ENCODE assay signal across 9 cellular contexts in the genomic region with DNA sequence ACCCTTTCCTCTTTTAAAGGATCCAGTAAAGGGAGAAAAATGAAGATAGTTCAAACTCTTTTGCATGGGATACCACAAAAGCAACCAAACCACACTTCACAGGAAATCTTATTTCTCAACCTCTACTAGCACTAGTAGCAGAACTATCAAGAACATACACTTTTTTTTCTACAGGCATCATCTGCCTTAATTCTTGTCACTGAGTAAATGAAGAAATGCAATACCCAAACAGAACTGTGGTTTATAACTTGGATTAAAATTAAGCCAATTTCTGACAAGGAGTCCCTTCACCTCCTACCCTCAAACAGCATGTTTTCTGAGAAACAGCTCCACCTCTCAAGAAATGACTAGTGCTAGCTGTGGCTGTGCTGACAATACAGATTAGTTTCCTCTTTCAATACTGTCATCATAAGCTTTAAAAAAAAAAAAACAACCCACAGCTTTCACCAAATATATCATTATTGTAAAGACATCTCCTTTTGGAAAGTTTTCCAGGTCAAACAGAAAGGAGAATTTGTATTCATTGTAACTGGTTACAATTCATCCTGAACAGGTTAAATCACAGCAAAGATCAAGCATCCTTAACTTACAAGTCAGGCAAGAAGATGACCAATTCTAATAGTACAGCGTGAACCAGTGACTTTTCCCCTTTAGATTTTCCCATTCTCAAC. TPM values are rescaled to one million over a fixed set of nuclear protein-coding genes. Genes with fewer than 3 reads are reported as not detected.
DNase-seq lines count a peak whose midpoint lies in the region; ATAC-seq and TF ChIP-seq lines count a peak whose summit lies in the region.
"Had no signal": no experiment of that assay in that cellular context is flagged by ENCODE, and none has a peak within 500 bp of the region (broad histone marks: within the 10 kb centered on the region; RNA-seq: fewer than 3 reads in every experiment).

No MANE protein-coding gene starts in this region.

- no peak for TF ChIP-seq POLR2A in testis (IDR thresholded peaks at IDR 0.05)

- TF ChIP-seq CTCF in testis (IDR thresholded peaks at IDR 0.05): no peak

- ATAC-seq in HG03025 (IDR thresholded peaks at IDR 0.05; ENCODE audit: low FRiP score, unreplicated experiment): peak; percentile 74

- 88 to 93% methylated on average over 1 of the region's 1 CpG for WGBS in testis, 2 donors

- no peaks in the 10 kb centered on the region for H3K36me3 ChIP-seq in testis (ENCODE audit: low read depth, missing control alignments)

- H3K4me3 ChIP-seq in testis: no peak overlapping the region

- intact Hi-C loops in testis (cut with DNase I; ENCODE audit: low total_unique reads): no loop called here

- H3K27ac ChIP-seq in epithelial cell of prostate: peak overlapping the region; percentile 99
- H3K27ac ChIP-seq in testis: no peak overlapping the region
- H3K27ac ChIP-seq: C4-2B had no signal

- H3K4me1 ChIP-seq in testis: peaks cover 4% of the 10 kb centered on the region

- peak; percentile 13 for DNase-seq in activated CD8-positive, alpha-beta memory T cell treated with anti-CD3 and anti-CD28 coated beads, Interleukin-2, amount 50 U/mL, for 24 hours (ENCODE audit: extremely low read depth)
- no peak for DNase-seq in activated CD8-positive, alpha-beta memory T cell treated with anti-CD3 and anti-CD28 coated beads, Interleukin-2, amount 50 U/mL, for 4 hours
- DNase-seq in SIG-M5 (lab: John Stamatoyannopoulos, UW) (peak; percentile 63), epithelial cell of prostate (ENCODE audit: low read depth, low spot score) (no peak), testis (no peak), NCI-H510A (lab: John Stamatoyannopoulos, UW) (no peak)
- DNase-seq in stimulated activated CD4-positive, alpha-beta T cell treated with anti-CD3 and anti-CD28 coated beads, TNF-alpha, amount 100 ng/mL, for 24 hours (ENCODE audit: low read depth in 3 of 3): peak in 2 of 3 experiments; percentile 15 to 47

- no peaks in the 10 kb centered on the region for H3K9me3 ChIP-seq in testis

- H3K27me3 ChIP-seq in testis: no peaks in the 10 kb centered on the region

RNA-seq across cellular contexts. Expression of gene PTPN2, which starts 44.4 kb away (rescaled TPM):
- total RNA-seq in testis: 10 to 100 TPM; 37.4 to 41.5 TPM
- 24.5 TPM for polyA plus RNA-seq in testis (ENCODE audit: insufficient read depth, low read depth, low replicate concordance)

Comparison
In these comparisons a context has a peak if more than half of its experiments do, and no peak if none do; other contexts are left out.
1. DNase-seq: peak in activated CD8-positive, alpha-beta memory T cell treated with anti-CD3 and anti-CD28 coated beads, Interleukin-2, amount 50 U/mL, for 24 hours (single experiment), SIG-M5 (single experiment) and stimulated activated CD4-positive, alpha-beta T cell treated with anti-CD3 and anti-CD28 coated beads, TNF-alpha, amount 100 ng/mL, for 24 hours (2 of 3); none in activated CD8-positive, alpha-beta memory T cell treated with anti-CD3 and anti-CD28 coated beads, Interleukin-2, amount 50 U/mL, for 4 hours (single experiment), epithelial cell of prostate (single experiment), testis (single experiment) and NCI-H510A (single experiment).